1 cellular context compared by ENCODE assay signal in the genomic region with DNA sequence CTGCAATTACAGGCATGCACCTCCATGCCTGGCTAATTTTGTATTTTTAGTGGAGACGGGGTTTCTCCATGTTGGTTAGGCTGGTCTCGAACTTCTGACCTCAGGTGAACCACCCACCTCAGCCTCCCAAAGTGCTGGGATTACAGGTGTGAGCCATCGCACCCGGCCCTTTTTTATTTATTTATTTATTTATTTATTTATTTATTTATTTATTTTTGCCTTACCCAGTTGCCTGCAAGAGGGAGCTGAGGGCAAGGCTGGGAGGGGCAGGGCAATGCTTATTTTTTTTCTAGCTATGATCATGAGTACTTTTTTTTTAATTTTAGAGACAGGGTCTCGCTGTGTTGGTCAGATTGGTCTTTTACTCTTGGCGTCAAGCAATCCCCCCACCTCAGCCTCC.
TF ChIP-seq lines count a peak whose summit lies in the region.

No MANE protein-coding gene starts in this region.

TF ChIP-seq in HEK293, 187 proteins besides CTCF, POLR2A, EP300 and RAD21 (continued from another document):
- TF ChIP-seq, protein P1, sequence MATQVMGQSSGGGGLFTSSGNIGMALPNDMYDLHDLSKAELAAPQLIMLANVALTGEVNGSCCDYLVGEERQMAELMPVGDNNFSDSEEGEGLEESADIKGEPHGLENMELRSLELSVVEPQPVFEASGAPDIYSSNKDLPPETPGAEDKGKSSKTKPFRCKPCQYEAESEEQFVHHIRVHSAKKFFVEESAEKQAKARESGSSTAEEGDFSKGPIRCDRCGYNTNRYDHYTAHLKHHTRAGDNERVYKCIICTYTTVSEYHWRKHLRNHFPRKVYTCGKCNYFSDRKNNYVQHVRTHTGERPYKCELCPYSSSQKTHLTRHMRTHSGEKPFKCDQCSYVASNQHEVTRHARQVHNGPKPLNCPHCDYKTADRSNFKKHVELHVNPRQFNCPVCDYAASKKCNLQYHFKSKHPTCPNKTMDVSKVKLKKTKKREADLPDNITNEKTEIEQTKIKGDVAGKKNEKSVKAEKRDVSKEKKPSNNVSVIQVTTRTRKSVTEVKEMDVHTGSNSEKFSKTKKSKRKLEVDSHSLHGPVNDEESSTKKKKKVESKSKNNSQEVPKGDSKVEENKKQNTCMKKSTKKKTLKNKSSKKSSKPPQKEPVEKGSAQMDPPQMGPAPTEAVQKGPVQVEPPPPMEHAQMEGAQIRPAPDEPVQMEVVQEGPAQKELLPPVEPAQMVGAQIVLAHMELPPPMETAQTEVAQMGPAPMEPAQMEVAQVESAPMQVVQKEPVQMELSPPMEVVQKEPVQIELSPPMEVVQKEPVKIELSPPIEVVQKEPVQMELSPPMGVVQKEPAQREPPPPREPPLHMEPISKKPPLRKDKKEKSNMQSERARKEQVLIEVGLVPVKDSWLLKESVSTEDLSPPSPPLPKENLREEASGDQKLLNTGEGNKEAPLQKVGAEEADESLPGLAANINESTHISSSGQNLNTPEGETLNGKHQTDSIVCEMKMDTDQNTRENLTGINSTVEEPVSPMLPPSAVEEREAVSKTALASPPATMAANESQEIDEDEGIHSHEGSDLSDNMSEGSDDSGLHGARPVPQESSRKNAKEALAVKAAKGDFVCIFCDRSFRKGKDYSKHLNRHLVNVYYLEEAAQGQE (tag by site-specific recombination; IDR thresholded peaks at IDR 0.05), result peak; percentile 66
- TF ChIP-seq, protein P2, sequence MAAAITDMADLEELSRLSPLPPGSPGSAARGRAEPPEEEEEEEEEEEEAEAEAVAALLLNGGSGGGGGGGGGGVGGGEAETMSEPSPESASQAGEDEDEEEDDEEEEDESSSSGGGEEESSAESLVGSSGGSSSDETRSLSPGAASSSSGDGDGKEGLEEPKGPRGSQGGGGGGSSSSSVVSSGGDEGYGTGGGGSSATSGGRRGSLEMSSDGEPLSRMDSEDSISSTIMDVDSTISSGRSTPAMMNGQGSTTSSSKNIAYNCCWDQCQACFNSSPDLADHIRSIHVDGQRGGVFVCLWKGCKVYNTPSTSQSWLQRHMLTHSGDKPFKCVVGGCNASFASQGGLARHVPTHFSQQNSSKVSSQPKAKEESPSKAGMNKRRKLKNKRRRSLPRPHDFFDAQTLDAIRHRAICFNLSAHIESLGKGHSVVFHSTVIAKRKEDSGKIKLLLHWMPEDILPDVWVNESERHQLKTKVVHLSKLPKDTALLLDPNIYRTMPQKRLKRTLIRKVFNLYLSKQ (tag by site-specific recombination; IDR thresholded peaks at IDR 0.05; ENCODE audit: borderline replicate concordance), result 0 out of 2 replicates have a peak, but pooled peaks have one; percentile 58
- TF ChIP-seq, protein P3, sequence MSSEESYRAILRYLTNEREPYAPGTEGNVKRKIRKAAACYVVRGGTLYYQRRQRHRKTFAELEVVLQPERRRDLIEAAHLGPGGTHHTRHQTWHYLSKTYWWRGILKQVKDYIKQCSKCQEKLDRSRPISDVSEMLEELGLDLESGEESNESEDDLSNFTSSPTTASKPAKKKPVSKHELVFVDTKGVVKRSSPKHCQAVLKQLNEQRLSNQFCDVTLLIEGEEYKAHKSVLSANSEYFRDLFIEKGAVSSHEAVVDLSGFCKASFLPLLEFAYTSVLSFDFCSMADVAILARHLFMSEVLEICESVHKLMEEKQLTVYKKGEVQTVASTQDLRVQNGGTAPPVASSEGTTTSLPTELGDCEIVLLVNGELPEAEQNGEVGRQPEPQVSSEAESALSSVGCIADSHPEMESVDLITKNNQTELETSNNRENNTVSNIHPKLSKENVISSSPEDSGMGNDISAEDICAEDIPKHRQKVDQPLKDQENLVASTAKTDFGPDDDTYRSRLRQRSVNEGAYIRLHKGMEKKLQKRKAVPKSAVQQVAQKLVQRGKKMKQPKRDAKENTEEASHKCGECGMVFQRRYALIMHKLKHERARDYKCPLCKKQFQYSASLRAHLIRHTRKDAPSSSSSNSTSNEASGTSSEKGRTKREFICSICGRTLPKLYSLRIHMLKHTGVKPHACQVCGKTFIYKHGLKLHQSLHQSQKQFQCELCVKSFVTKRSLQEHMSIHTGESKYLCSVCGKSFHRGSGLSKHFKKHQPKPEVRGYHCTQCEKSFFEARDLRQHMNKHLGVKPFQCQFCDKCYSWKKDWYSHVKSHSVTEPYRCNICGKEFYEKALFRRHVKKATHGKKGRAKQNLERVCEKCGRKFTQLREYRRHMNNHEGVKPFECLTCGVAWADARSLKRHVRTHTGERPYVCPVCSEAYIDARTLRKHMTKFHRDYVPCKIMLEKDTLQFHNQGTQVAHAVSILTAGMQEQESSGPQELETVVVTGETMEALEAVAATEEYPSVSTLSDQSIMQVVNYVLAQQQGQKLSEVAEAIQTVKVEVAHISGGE (tag by site-specific recombination; conservative IDR thresholded peaks at IDR 0.05; ENCODE audit: low read depth), result peak; percentile 76
- TF ChIP-seq ZNF560 (tag by site-specific recombination; IDR thresholded peaks at IDR 0.05; ENCODE audit: borderline replicate concordance) (peak; percentile 13; the same call in 1 of the 2 replicates), ZBTB8A (tag by site-specific recombination; IDR thresholded peaks at IDR 0.05) (peak; percentile 67), ZNF623 (tag by site-specific recombination; IDR thresholded peaks at IDR 0.05) (peak; percentile 70), ZNF664 (tag by site-specific recombination; IDR thresholded peaks at IDR 0.05) (peak; percentile 59), ZNF530 (tag by site-specific recombination; IDR thresholded peaks at IDR 0.05; ENCODE audit: low read depth) (0 out of 2 replicates have a peak, but pooled peaks have one; percentile 40), ZNF555 (tag by site-specific recombination; conservative IDR thresholded peaks at IDR 0.05) (peak; percentile 86), GLI2 (tag by site-specific recombination; IDR thresholded peaks at IDR 0.05; ENCODE audit: borderline replicate concordance, low read depth) (peak; percentile 54; the same call in 1 of the 2 replicates), ZNF558 (tag by site-specific recombination; IDR thresholded peaks at IDR 0.05) (peak; percentile 78), ZFP37 (tag by site-specific recombination; IDR thresholded peaks at IDR 0.05) (0 out of 2 replicates have a peak, but pooled peaks have one; percentile 44), ZNF629 (tag by site-specific recombination; IDR thresholded peaks at IDR 0.05) (peak; percentile 51), OVOL3 (tag by site-specific recombination; IDR thresholded peaks at IDR 0.05) (0 out of 2 replicates have a peak, but pooled peaks have one; percentile 35), ZNF202 (tag by site-specific recombination; IDR thresholded peaks at IDR 0.05; ENCODE audit: borderline replicate concordance) (0 out of 2 replicates have a peak, but pooled peaks have one; percentile 27)
